In the genomic region with DNA sequence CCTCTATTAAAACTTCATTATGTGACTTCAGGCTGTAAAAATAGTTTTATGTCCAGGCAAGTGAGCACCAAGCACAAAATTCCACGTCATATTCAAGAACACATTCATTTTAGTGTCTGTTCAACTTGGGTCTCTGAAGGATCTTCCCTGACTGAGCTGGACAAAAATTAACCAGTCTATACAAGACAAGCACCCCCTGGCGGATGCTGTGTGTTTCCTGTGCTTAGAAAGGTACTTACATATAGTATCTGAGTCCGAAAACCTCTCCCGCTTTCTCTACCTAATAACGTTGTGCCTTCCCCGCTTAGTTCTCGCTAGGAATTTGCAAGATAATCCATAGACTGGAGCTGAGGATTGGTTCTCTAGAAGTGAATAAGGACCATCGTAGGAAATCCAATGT, we compare ENCODE assay signal across 9 cellular contexts.
DNase-seq lines count a peak whose midpoint lies in the region; ATAC-seq and TF ChIP-seq lines count a peak whose summit lies in the region.
"Had no signal": no experiment of that assay in that cellular context is flagged by ENCODE, and none has a peak within 500 bp of the region (broad histone marks: within the 10 kb centered on the region; RNA-seq: fewer than 3 reads in every experiment).

No MANE protein-coding gene starts in this region.

- H3K9me3 ChIP-seq in Peyer's patch, result no peaks in the 10 kb centered on the region

- H3K27ac Mint-ChIP-seq in activated T-helper 17 cell treated with anti-CD3 and anti-CD28 coated beads, Interleukin-2, amount 50 U/mL, for 72 hours, result no peak overlapping the region

- no peak for TF ChIP-seq POLR2A in Peyer's patch (IDR thresholded peaks at IDR 0.05)

- no peaks in the 10 kb centered on the region for H3K4me1 Mint-ChIP-seq in activated T-helper 17 cell treated with anti-CD3 and anti-CD28 coated beads, Interleukin-2, amount 50 U/mL, for 72 hours
- H3K4me1 Mint-ChIP-seq: central memory CD8-positive, alpha-beta T cell had no signal

- H3K36me3 ChIP-seq in GM06990 (ENCODE audit: control insufficient read depth, insufficient read depth, low read length) (no peaks in the 10 kb centered on the region), Peyer's patch (no peaks in the 10 kb centered on the region)

- no peak overlapping the region for H3K4me3 Mint-ChIP-seq in activated T-helper 17 cell treated with anti-CD3 and anti-CD28 coated beads, Interleukin-2, amount 50 U/mL, for 72 hours
- H3K4me3 Mint-ChIP-seq: central memory CD8-positive, alpha-beta T cell had no signal

- H3K9me3 Mint-ChIP-seq in activated T-helper 17 cell treated with anti-CD3 and anti-CD28 coated beads, Interleukin-2, amount 50 U/mL, for 72 hours, result peaks cover 8% of the 10 kb centered on the region

- H3K36me3 Mint-ChIP-seq in activated T-helper 17 cell treated with anti-CD3 and anti-CD28 coated beads, Interleukin-2, amount 50 U/mL, for 72 hours (ENCODE audit: low read depth), result no peaks in the 10 kb centered on the region

- H3K27me3 ChIP-seq in GM06990 (replicated peaks; ENCODE audit: control insufficient read depth, insufficient read depth, low read length), result no peaks in the 10 kb centered on the region
- H3K27me3 ChIP-seq in Peyer's patch, result no peaks in the 10 kb centered on the region

- TF ChIP-seq CTCF in GM06990 (IDR thresholded peaks at IDR 0.05; ENCODE audit: insufficient read depth, low read length, poor library complexity, severe bottlenecking) (peak; percentile 37), Peyer's patch (IDR thresholded peaks at IDR 0.05) (peak in 2 of 6 experiments; percentile 13 to 34)

- H3K4me3 ChIP-seq in GM06990 (replicated peaks; ENCODE audit: low read depth, low read length) (no peak overlapping the region), Peyer's patch (no peak overlapping the region)

- ATAC-seq in HG02885 (IDR thresholded peaks at IDR 0.05; ENCODE audit: poor library complexity, unreplicated experiment), result peak; percentile 78
- ATAC-seq in activated T-helper 17 cell treated with anti-CD3 and anti-CD28 coated beads, Interleukin-2, amount 50 U/mL, for 72 hours (replicated peaks), result no peak

- DNase-seq in GM06990 (ENCODE audit: extremely low read depth, insufficient read length) (no peak), Peyer's patch (peak; percentile 22 to 59 (median 50)), iPS-NIHi11 (ENCODE audit: low spot score) (peak; percentile 23), NCI-H226 (no peak), epidermal melanocyte (ENCODE audit: insufficient read length, low spot score) (no peak), NCI-H1092 (lab: John Stamatoyannopoulos, UW) (no peak)

- H3K4me1 ChIP-seq in Peyer's patch, result no peaks in the 10 kb centered on the region

- no peak overlapping the region for H3K27ac ChIP-seq in Peyer's patch

- H3K27me3 Mint-ChIP-seq in activated T-helper 17 cell treated with anti-CD3 and anti-CD28 coated beads, Interleukin-2, amount 50 U/mL, for 72 hours, result no peaks in the 10 kb centered on the region
- H3K27me3 Mint-ChIP-seq: central memory CD8-positive, alpha-beta T cell had no signal

Comparison
In these comparisons a context has a peak if more than half of its experiments do, and no peak if none do; other contexts are left out.
1. DNase-seq: peak in Peyer's patch (3 of 3) and iPS-NIHi11 (single experiment); none in GM06990 (single experiment), NCI-H226 (single experiment), epidermal melanocyte (single experiment) and NCI-H1092 (single experiment).